In the genomic region with DNA sequence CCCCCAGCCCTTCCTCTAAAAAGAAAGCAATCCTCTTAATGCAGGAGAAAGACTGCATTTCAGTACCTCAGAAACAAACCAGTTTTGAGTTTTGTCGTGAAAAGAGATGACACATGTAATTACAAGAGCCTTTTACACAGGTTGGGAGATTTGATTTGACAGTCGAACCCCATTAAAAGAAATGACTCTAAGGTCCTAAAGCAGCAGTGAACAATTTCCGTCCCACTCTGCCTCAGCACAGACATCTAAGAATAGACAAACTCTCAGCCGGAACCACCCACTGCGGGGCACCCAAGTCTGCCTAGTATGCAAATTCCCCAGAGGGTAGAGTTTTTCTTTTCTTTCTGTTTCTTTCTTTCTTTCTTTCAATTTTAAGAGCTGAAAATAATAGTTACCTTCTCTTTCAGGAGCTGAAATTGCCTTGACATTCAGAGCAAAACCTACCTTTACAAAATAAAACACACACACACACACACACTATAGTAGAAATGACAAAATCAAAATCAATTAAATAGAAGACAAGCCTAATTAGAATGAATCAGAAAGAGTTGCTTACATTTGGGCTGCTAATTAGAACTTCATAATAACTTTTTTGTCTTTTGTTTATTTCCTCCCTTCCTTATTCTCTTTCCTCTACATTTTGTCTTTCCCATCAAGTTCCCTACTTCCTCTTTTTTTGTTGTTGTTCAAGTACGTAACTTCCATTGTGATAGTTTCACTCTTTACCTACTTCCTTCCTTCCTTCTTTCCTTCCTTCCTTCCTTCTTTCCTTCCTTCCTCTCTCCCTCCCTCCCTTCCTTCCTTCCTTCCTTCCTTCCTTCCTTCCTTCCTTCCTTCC, we compare ENCODE assay signal across 8 cellular contexts.
DNase-seq lines count a peak whose midpoint lies in the region; ATAC-seq, FAIRE-seq and TF ChIP-seq lines count a peak whose summit lies in the region.

No MANE protein-coding gene starts in this region.

- no peaks in the 10 kb centered on the region for H3K9me3 ChIP-seq in hepatocyte (ENCODE audit: low read depth)
- H3K9me3 ChIP-seq in right atrium auricular region: no peaks in the 10 kb centered on the region

- no peaks in the 10 kb centered on the region for H3K27me3 ChIP-seq in KMS-11 (ENCODE audit: insufficient read depth, low read depth)
- no peaks in the 10 kb centered on the region for H3K27me3 ChIP-seq in hepatocyte
- H3K27me3 ChIP-seq in right atrium auricular region: no peaks in the 10 kb centered on the region

- H4K20me1 ChIP-seq in KMS-11 (ENCODE audit: insufficient read depth) (no peaks in the 10 kb centered on the region), hepatocyte (ENCODE audit: insufficient read depth, poor library complexity, severe bottlenecking) (no peaks in the 10 kb centered on the region)

- H3K27ac ChIP-seq in KMS-11: peak overlapping the region; percentile 56
- H3K27ac ChIP-seq in hepatocyte: peak overlapping the region; percentile 16
- no peak overlapping the region for H3K27ac ChIP-seq in right atrium auricular region

- peak; percentile 96 for ATAC-seq in GM21786 (IDR thresholded peaks at IDR 0.05; ENCODE audit: unreplicated experiment)

- 37% methylated on average over 6 of the region's 6 CpGs for WGBS in hepatocyte (ENCODE audit: low lambda C conversion rate, missing lambda C conversion rate)

- H2AFZ ChIP-seq in KMS-11 (ENCODE audit: low read depth) (peak overlapping the region; percentile 74), hepatocyte (peak overlapping the region; percentile 25)

- peak; percentile 97 for FAIRE-seq in GM18507 (lab: Jason Lieb, UNC)
- no peak for FAIRE-seq in RCC 7860 (lab: Jason Lieb, UNC)

- H3K9ac ChIP-seq in KMS-11: peak overlapping the region; percentile 20

- peak; percentile 53 for DNase-seq in GM18507 (ENCODE audit: extremely low spot score, insufficient read length, low read depth)
- DNase-seq in hepatocyte (ENCODE audit: low spot score): no peak
- DNase-seq in DMS153 (lab: John Stamatoyannopoulos, UW): no peak
- DNase-seq in HT-29 (ENCODE audit: low spot score): no peak
- DNase-seq in RCC 7860 (ENCODE audit: low spot score): no peak
- DNase-seq in right atrium auricular region (ENCODE audit: low spot score): no peak

- H3K79me2 ChIP-seq in KMS-11 (ENCODE audit: insufficient read depth, low read depth) (no peaks in the 10 kb centered on the region), hepatocyte (peaks cover 3% of the 10 kb centered on the region)

- TF ChIP-seq CTCF in KMS-11 (conservative IDR thresholded peaks at IDR 0.05; ENCODE audit: low read depth, low read length) (no peak), hepatocyte (IDR thresholded peaks at IDR 0.05; ENCODE audit: poor library complexity) (no peak), right atrium auricular region (IDR thresholded peaks at IDR 0.05) (no peak)

- peaks cover 25% of the 10 kb centered on the region for H3K4me1 ChIP-seq in KMS-11 (ENCODE audit: low read depth, poor library complexity, severe bottlenecking)
- H3K4me1 ChIP-seq in hepatocyte (ENCODE audit: insufficient read depth): no peaks in the 10 kb centered on the region
- H3K4me1 ChIP-seq in right atrium auricular region: no peaks in the 10 kb centered on the region

- no peaks in the 10 kb centered on the region for H3K9me2 ChIP-seq in hepatocyte (replicated peaks; ENCODE audit: insufficient read depth)

- H3K36me3 ChIP-seq in KMS-11 (ENCODE audit: insufficient read depth) (no peaks in the 10 kb centered on the region), hepatocyte (replicated peaks; ENCODE audit: insufficient read depth, low read depth) (no peaks in the 10 kb centered on the region), right atrium auricular region (no peaks in the 10 kb centered on the region)

- H3K4me2 ChIP-seq in KMS-11 (peak overlapping the region; percentile 93), hepatocyte (peak overlapping the region; percentile 31)

- no peak overlapping the region for H3K4me3 ChIP-seq in KMS-11 (IDR thresholded peaks at IDR 0.05; ENCODE audit: insufficient read depth, low read depth, low read length)
- no peak overlapping the region for H3K4me3 ChIP-seq in hepatocyte
- no peak overlapping the region for H3K4me3 ChIP-seq in right atrium auricular region

Comparison
In these comparisons a context has a peak if more than half of its experiments do, and no peak if none do; other contexts are left out.
1. H3K27ac ChIP-seq: peak in KMS-11 (single experiment) and hepatocyte (single experiment); none in right atrium auricular region (0 of 2).